21 cellular contexts compared by ENCODE assay signal in genomic region chr10:101442456-101442800, GRCh38.
"Had no signal": no experiment of that assay in that cellular context is flagged by ENCODE, and none has a peak within 500 bp of the region (broad histone marks: within the 10 kb centered on the region; RNA-seq: fewer than 3 reads in every experiment).

No MANE protein-coding gene starts in this region.

- H3K36me3 Mint-ChIP-seq: activated naive CD8-positive, alpha-beta T cell; natural killer cell had no signal

- H3K4me3 ChIP-seq: adrenal gland, ascending aorta, dorsolateral prefrontal cortex, ovary, tibial artery had no signal

- H3K36me3 ChIP-seq: adrenal gland, ascending aorta, brain microvascular endothelial cell, neutrophil, ovary, tibial artery had no signal

- H3K4me1 ChIP-seq: ascending aorta had no signal

- DNase-seq: activated CD4-positive, alpha-beta memory T cell treated with anti-CD3 and anti-CD28 coated beads, Interleukin-2, amount 10 ng/mL, durations not matched to agents 7 days and 5 days; activated naive CD4-positive, alpha-beta T cell; activated T-cell treated with anti-CD3 and anti-CD28 coated beads, Interleukin-2, amount 50 U/mL, for 24 hours; effector memory CD8-positive, alpha-beta T cell; glutamatergic neuron; left ventricle myocardium superior; natural killer cell; ovary; right cardiac atrium; tibial artery had no signal

- H3K27ac ChIP-seq: adrenal gland, ascending aorta, brain microvascular endothelial cell, dorsolateral prefrontal cortex, neutrophil, ovary, tibial artery had no signal

- H3K9me3 ChIP-seq: adrenal gland, ascending aorta, neutrophil, ovary, tibial artery had no signal

- FAIRE-seq: colon had no signal

- H3K4me3 Mint-ChIP-seq: activated CD4-positive, alpha-beta memory T cell treated with anti-CD3 and anti-CD28 coated beads, Interleukin-2, amount 10 ng/mL, durations not matched to agents 7 days and 5 days; activated CD4-positive, alpha-beta T cell treated with anti-CD3 and anti-CD28 coated beads, Interleukin-2, amount 10 ng/mL, durations not matched to agents 24 days and 14 days; activated naive CD8-positive, alpha-beta T cell; activated T-cell treated with anti-CD3 and anti-CD28 coated beads, Interleukin-2, amount 50 U/mL, for 24 hours; effector memory CD8-positive, alpha-beta T cell; natural killer cell; stimulated activated naive CD8-positive, alpha-beta T cell treated with anti-CD3 and anti-CD28 coated beads, Interleukin-15, amount 100 ng/mL, for 72 hours; T-helper 1 cell treated with Interleukin-12 subunit alpha and Interleukin-12 subunit beta and Interleukin-4 antibody, amounts not matched to agents 30 μg/mL and 1 μg/mL, for 36 hours had no signal

- H3K27ac Mint-ChIP-seq: activated CD4-positive, alpha-beta memory T cell treated with anti-CD3 and anti-CD28 coated beads, Interleukin-2, amount 10 ng/mL, durations not matched to agents 7 days and 5 days; activated CD4-positive, alpha-beta T cell treated with anti-CD3 and anti-CD28 coated beads, Interleukin-2, amount 10 ng/mL, durations not matched to agents 24 days and 14 days; activated T-cell treated with anti-CD3 and anti-CD28 coated beads, Interleukin-2, amount 50 U/mL, for 24 hours; activated T-helper 2 cell treated with anti-CD3 and anti-CD28 coated beads, Interferon-gamma antibody, Interleukin-2, Interleukin-4, amounts not matched to agents 10 μg/mL and 5 μg/mL and 100 μg/mL, durations not matched to agents 14 hours and 24 hours and 36 hours; effector memory CD8-positive, alpha-beta T cell; natural killer cell; stimulated activated naive CD8-positive, alpha-beta T cell treated with anti-CD3 and anti-CD28 coated beads, Interleukin-15, amount 100 ng/mL, for 72 hours had no signal

- H3K4me1 Mint-ChIP-seq: activated CD4-positive, alpha-beta T cell treated with anti-CD3 and anti-CD28 coated beads, Interleukin-2, amount 10 ng/mL, durations not matched to agents 24 days and 14 days had no signal

- H3K9me3 Mint-ChIP-seq: activated CD4-positive, alpha-beta memory T cell treated with anti-CD3 and anti-CD28 coated beads, Interleukin-2, amount 10 ng/mL, durations not matched to agents 7 days and 5 days; activated CD4-positive, alpha-beta T cell treated with anti-CD3 and anti-CD28 coated beads, Interleukin-2, amount 10 ng/mL, durations not matched to agents 24 days and 14 days; activated T-cell treated with anti-CD3 and anti-CD28 coated beads, Interleukin-2, amount 50 U/mL, for 24 hours; activated T-helper 2 cell treated with anti-CD3 and anti-CD28 coated beads, Interferon-gamma antibody, Interleukin-2, Interleukin-4, amounts not matched to agents 10 μg/mL and 5 μg/mL and 100 μg/mL, durations not matched to agents 14 hours and 24 hours and 36 hours; effector memory CD8-positive, alpha-beta T cell; natural killer cell; stimulated activated naive CD8-positive, alpha-beta T cell treated with anti-CD3 and anti-CD28 coated beads, Interleukin-15, amount 100 ng/mL, for 72 hours; T-helper 1 cell treated with Interleukin-12 subunit alpha and Interleukin-12 subunit beta and Interleukin-4 antibody, amounts not matched to agents 30 μg/mL and 1 μg/mL, for 36 hours had no signal

- H3K27me3 ChIP-seq: adrenal gland, ascending aorta, brain microvascular endothelial cell, dorsolateral prefrontal cortex, neutrophil, ovary, tibial artery had no signal

- H3K27me3 Mint-ChIP-seq: activated naive CD8-positive, alpha-beta T cell; activated T-cell treated with anti-CD3 and anti-CD28 coated beads, Interleukin-2, amount 50 U/mL, for 24 hours; effector memory CD8-positive, alpha-beta T cell; stimulated activated naive CD8-positive, alpha-beta T cell treated with anti-CD3 and anti-CD28 coated beads, Interleukin-15, amount 100 ng/mL, for 72 hours had no signal
